In genomic region chr12:125092108-125092871, GRCh38 we compare ENCODE assay signal across 21 cellular contexts. TPM values are rescaled to one million over a fixed set of nuclear protein-coding genes. Genes with fewer than 3 reads are reported as not detected.
DNase-seq lines count a peak whose midpoint lies in the region; ATAC-seq and TF ChIP-seq lines count a peak whose summit lies in the region.
"Had no signal": no experiment of that assay in that cellular context is flagged by ENCODE, and none has a peak within 500 bp of the region (broad histone marks: within the 10 kb centered on the region; RNA-seq: fewer than 3 reads in every experiment).

No MANE protein-coding gene starts in this region.

- DNase-seq in GM23248 (no peak), epithelial cell of prostate (ENCODE audit: low read depth, low spot score) (no peak), hepatocyte (ENCODE audit: low spot score) (no peak), NCI-H510A (lab: John Stamatoyannopoulos, UW) (no peak), cerebellar nuclear complex (lab: John Stamatoyannopoulos, UW) (no peak)
- no peak for DNase-seq in activated naive CD4-positive, alpha-beta T cell treated with anti-CD3 and anti-CD28 coated beads, Interleukin-2, amount 50 U/mL, for 72 hours (ENCODE audit: low spot score in 2 of 2)
- DNase-seq: activated CD4-positive, alpha-beta T cell treated with anti-CD3 and anti-CD28 coated beads for 1 hour; activated gamma-delta T cell; cortex of kidney; DMS 273 treated with DMSO at 0.1 percent for 48 hours; hippocampal formation; Karpas-422; NCI-H1105; NCI-H2171 treated with DMSO at 0.1 percent for 48 hours; NCI-H774; stimulated activated CD4-positive, alpha-beta T cell treated with anti-CD3 and anti-CD28 coated beads, Interleukin-4, amount 100 ng/mL, for 1 hour had no signal

- H3K4me3 ChIP-seq in GM23248 (no peak overlapping the region), hepatocyte (no peak overlapping the region), skin epidermis (no peak overlapping the region)
- H3K4me3 ChIP-seq: ascending aorta had no signal

- H3K9me3 Mint-ChIP-seq in activated naive CD4-positive, alpha-beta T cell treated with anti-CD3 and anti-CD28 coated beads, Interleukin-2, amount 50 U/mL, for 72 hours: no peaks in the 10 kb centered on the region
- H3K9me3 Mint-ChIP-seq: T-helper 2 cell treated with Interferon-gamma antibody and Interleukin-4, amounts not matched to agents 5 μg/mL and 100 μg/mL, for 36 hours had no signal

- H2AFZ ChIP-seq in GM23248: peak overlapping the region; percentile 43; the same call in 1 of the 2 replicates
- no peak overlapping the region for H2AFZ ChIP-seq in hepatocyte

- H3K27me3 ChIP-seq in GM23248 (replicated peaks; ENCODE audit: insufficient read depth): no peaks in the 10 kb centered on the region
- H3K27me3 ChIP-seq in hepatocyte: no peaks in the 10 kb centered on the region
- H3K27me3 ChIP-seq: ascending aorta, neutrophil had no signal

- H3K36me3 ChIP-seq in GM23248 (ENCODE audit: low read depth) (no peaks in the 10 kb centered on the region), hepatocyte (replicated peaks; ENCODE audit: insufficient read depth, low read depth) (no peaks in the 10 kb centered on the region)
- H3K36me3 ChIP-seq: neutrophil had no signal

- H3K27ac ChIP-seq in GM23248 (peak overlapping the region; percentile 35; the same call in 1 of the 2 replicates), epithelial cell of prostate (peak overlapping the region; percentile 42), hepatocyte (peak overlapping the region; percentile 89), skin epidermis (peak overlapping the region in 16 of 21 experiments; percentile 9 to 82 (median 56))
- H3K27ac ChIP-seq: ascending aorta, neutrophil had no signal

- 85 to 88% methylated on average over 14 to 17 of the region's 17 CpGs for WGBS in GM23248 (ENCODE audit: low coverage in 1 of 2, low lambda C conversion rate in 2 of 2, missing lambda C conversion rate in 2 of 2), 2 experiments
- WGBS in hepatocyte (ENCODE audit: low lambda C conversion rate, missing lambda C conversion rate): 89% methylated on average over 17 of the region's 17 CpGs

- H4K20me1 ChIP-seq in GM23248 (ENCODE audit: insufficient read depth) (no peaks in the 10 kb centered on the region), hepatocyte (ENCODE audit: insufficient read depth, poor library complexity, severe bottlenecking) (no peaks in the 10 kb centered on the region)

- H3K9ac ChIP-seq in GM23248: peak overlapping the region; percentile 33; the same call in 1 of the 2 replicates

- in situ Hi-C loops in GM23248 (cut with MboI): no loop called here

- TF ChIP-seq CTCF in hepatocyte (IDR thresholded peaks at IDR 0.05; ENCODE audit: poor library complexity): no peak

- H3K9me3 ChIP-seq in GM23248 (ENCODE audit: low read depth): no peaks in the 10 kb centered on the region
- H3K9me3 ChIP-seq in hepatocyte (ENCODE audit: low read depth): no peaks in the 10 kb centered on the region
- H3K9me3 ChIP-seq: ascending aorta, neutrophil had no signal

- no peak overlapping the region for H3K4me2 ChIP-seq in GM23248 (ENCODE audit: unreplicated experiment)
- H3K4me2 ChIP-seq in hepatocyte: peak overlapping the region; percentile 65

- H3K79me2 ChIP-seq in GM23248 (ENCODE audit: insufficient read depth) (no peaks in the 10 kb centered on the region), hepatocyte (peaks cover 9% of the 10 kb centered on the region)

- ATAC-seq in activated naive CD4-positive, alpha-beta T cell treated with anti-CD3 and anti-CD28 coated beads, Interleukin-2, amount 50 U/mL, for 72 hours: no peak
- ATAC-seq in GM21529 (IDR thresholded peaks at IDR 0.05; ENCODE audit: unreplicated experiment): no peak

- no peaks in the 10 kb centered on the region for H3K4me1 ChIP-seq in GM23248 (ENCODE audit: insufficient read depth)
- peaks cover 12% of the 10 kb centered on the region for H3K4me1 ChIP-seq in hepatocyte (ENCODE audit: insufficient read depth)
- H3K4me1 ChIP-seq: ascending aorta had no signal

- no peaks in the 10 kb centered on the region for H3K9me2 ChIP-seq in GM23248 (ENCODE audit: insufficient read depth)
- H3K9me2 ChIP-seq in hepatocyte (replicated peaks; ENCODE audit: insufficient read depth): no peaks in the 10 kb centered on the region

- no peak overlapping the region for H3K27ac Mint-ChIP-seq in activated naive CD4-positive, alpha-beta T cell treated with anti-CD3 and anti-CD28 coated beads, Interleukin-2, amount 50 U/mL, for 72 hours
- H3K27ac Mint-ChIP-seq: T-helper 2 cell treated with Interferon-gamma antibody and Interleukin-4, amounts not matched to agents 5 μg/mL and 100 μg/mL, for 36 hours had no signal

- no peaks in the 10 kb centered on the region for H3F3A ChIP-seq in GM23248 (ENCODE audit: insufficient read depth)

- no peaks in the 10 kb centered on the region for H3K36me3 Mint-ChIP-seq in activated naive CD4-positive, alpha-beta T cell treated with anti-CD3 and anti-CD28 coated beads, Interleukin-2, amount 50 U/mL, for 72 hours

RNA-seq across cellular contexts. Expression of gene AACS, which starts 27.1 kb away (rescaled TPM):
- 14.0 and 16.9 TPM in 2 replicates for total RNA-seq in GM23248 (2014; rRNA removed; shearing (Covaris generic))
- polyA plus RNA-seq in GM23248 (2016; fragmentation: Nextera tagmentation; extraction: Ambion mirVana) (14.7 and 15.5 TPM in 2 replicates), hepatocyte (33.2 and 34.0 TPM in 2 replicates)
- total RNA-seq in hepatocyte: 20.6 and 24.2 TPM in 2 replicates
- total RNA-seq in activated naive CD4-positive, alpha-beta T cell treated with anti-CD3 and anti-CD28 coated beads, Interleukin-2, amount 50 U/mL, for 72 hours: 10 to 100 TPM; 24.0 to 36.0 TPM

Comparison
In these comparisons a context has a peak if more than half of its experiments do, and no peak if none do; other contexts are left out.
1. H3K27ac ChIP-seq: peak in every context shown above with its lines; median percentile 89 in hepatocyte; 56 in skin epidermis; 42 in epithelial cell of prostate; 35 in GM23248.